Comparison of ENCODE assay signal across 8 cellular contexts in the genomic region with DNA sequence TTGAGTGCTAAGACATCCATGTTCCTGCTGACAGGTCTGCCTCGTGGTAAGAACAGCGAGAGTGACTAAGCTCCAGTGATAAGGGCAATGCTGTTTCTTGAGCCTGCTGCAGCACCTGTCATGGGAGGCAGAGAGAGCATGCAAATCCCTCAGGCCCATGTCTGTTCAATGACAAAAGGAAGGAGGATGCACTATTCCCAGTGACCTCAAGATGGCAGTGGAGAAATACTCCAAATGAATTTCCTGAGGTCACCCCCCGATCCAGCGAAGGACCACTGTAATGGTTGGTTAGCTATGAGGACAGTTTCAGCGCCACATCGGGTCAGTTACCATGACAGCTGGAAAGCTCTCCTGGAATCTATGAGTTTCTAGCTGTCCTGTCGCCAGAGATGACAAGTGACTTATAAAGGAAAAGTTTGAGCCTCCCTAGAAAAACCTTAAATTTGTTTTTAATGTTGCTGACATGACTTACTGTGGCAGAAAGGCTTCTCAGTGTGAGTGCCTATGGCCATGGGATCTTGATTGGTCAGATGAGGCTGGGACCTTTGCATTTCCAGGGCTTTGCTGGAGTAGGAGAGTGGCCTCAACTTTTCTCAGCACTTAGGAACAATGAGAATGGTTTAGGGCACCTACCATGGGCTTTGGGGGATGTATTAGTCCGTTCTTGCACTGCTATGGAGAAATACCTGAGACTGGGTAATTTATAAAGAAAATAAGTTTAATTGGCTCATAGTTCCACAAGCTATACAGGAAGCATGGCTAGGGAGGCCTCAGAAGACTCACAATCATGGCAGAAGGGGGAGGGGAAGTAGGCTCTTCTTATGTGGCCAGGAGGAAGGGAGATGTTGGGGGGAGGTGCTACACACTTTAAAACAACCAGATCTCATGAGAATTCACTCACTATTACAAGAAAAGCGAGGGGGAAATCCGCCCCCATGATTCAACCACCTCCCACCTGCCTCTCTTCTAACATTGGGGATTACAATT.
DNase-seq lines count a peak whose midpoint lies in the region; ATAC-seq and TF ChIP-seq lines count a peak whose summit lies in the region.

No MANE protein-coding gene starts in this region.

- no peak for ATAC-seq in thoracic aorta (ENCODE audit: insufficient number of reproducible peaks, low FRiP score, low read depth)
- no peak for ATAC-seq in HG03460 (IDR thresholded peaks at IDR 0.05; ENCODE audit: unreplicated experiment)

- H3K9ac ChIP-seq in SK-N-MC (ENCODE audit: insufficient read length) (peak overlapping the region; percentile 56), liver (ENCODE audit: low read depth in 1 of 2, low read length in 2 of 2) (peak overlapping the region in 1 of 2 donors; percentile 28)

- no peaks in the 10 kb centered on the region for H3K36me3 Mint-ChIP-seq in chondrocyte (ENCODE audit: low read depth)

- peaks cover 0 to 3% (median 0%) of the 10 kb centered on the region in 4 donors for H3K4me1 ChIP-seq in liver (ENCODE audit: control insufficient read depth in 4 of 4, insufficient read depth in 4 of 4, low read length in 3 of 4)
- no peaks in the 10 kb centered on the region for H3K4me1 ChIP-seq in thoracic aorta (ENCODE audit: control insufficient read depth in 1 of 2, low read depth in 2 of 2)

- peaks cover 8% of the 10 kb centered on the region for H3K4me1 Mint-ChIP-seq in chondrocyte (ENCODE audit: low read depth)

- no peak overlapping the region for H3K27ac Mint-ChIP-seq in chondrocyte (ENCODE audit: unreplicated experiment)

- TF ChIP-seq RAD21 in liver (IDR thresholded peaks at IDR 0.05): peak; percentile 69 to 77

- H3K27ac ChIP-seq in SK-N-MC (peak overlapping the region; percentile 85), liver (ENCODE audit: low read depth in 1 of 2, low read length in 2 of 2) (no peak overlapping the region), thoracic aorta (no peak overlapping the region)

- DNase-seq in EH (ENCODE audit: low read depth) (peak; percentile 53), H7 (peak; percentile 45), NCI-H1048 (lab: John Stamatoyannopoulos, UW) (peak; percentile 14), SK-N-MC (ENCODE audit: low read depth, low spot score) (peak; percentile 76), chondrocyte (ENCODE audit: low spot score) (no peak), thoracic aorta (ENCODE audit: low spot score) (no peak)

- peak; percentile 84 for TF ChIP-seq CTCF in chondrocyte (IDR thresholded peaks at IDR 0.05)
- peak; percentile 66 for TF ChIP-seq CTCF in liver (IDR thresholded peaks at IDR 0.05; ENCODE audit: low read depth, low read length, missing input control)
- TF ChIP-seq CTCF in thoracic aorta (IDR thresholded peaks at IDR 0.05): peak; percentile 58

- no peaks in the 10 kb centered on the region for H3K27me3 ChIP-seq in H7 (ENCODE audit: control insufficient read depth, insufficient read depth, low read length)
- H3K27me3 ChIP-seq in liver (ENCODE audit: control insufficient read depth in 4 of 4, insufficient read depth in 4 of 4, low read length in 3 of 4): no peaks in the 10 kb centered on the region
- H3K27me3 ChIP-seq in thoracic aorta (replicated peaks; ENCODE audit: insufficient read depth): no peaks in the 10 kb centered on the region

- H3K27me3 Mint-ChIP-seq in chondrocyte (ENCODE audit: low read depth): peaks cover 21% of the 10 kb centered on the region

- H3K4me3 Mint-ChIP-seq in chondrocyte (ENCODE audit: unreplicated experiment): peak overlapping the region; percentile 49

- no peaks in the 10 kb centered on the region for H3K36me3 ChIP-seq in H7 (replicated peaks; ENCODE audit: control insufficient read depth, insufficient read depth, low read length)
- no peaks in the 10 kb centered on the region for H3K36me3 ChIP-seq in SK-N-MC (ENCODE audit: insufficient read depth, low read length)
- no peaks in the 10 kb centered on the region for H3K36me3 ChIP-seq in liver (ENCODE audit: control insufficient read depth in 4 of 4, insufficient read depth in 3 of 4, low read depth in 1 of 4, low read length in 3 of 4)
- H3K36me3 ChIP-seq in thoracic aorta: no peaks in the 10 kb centered on the region

- WGBS in liver: 33% methylated on average over 10 of the region's 10 CpGs

- H3K9me3 ChIP-seq in SK-N-MC (ENCODE audit: low read depth, low read length) (no peaks in the 10 kb centered on the region; the same call in 1 of the 2 replicates), liver (ENCODE audit: control insufficient read depth in 4 of 4, low read length in 3 of 4) (no peaks in the 10 kb centered on the region), thoracic aorta (no peaks in the 10 kb centered on the region)

- H3K9me3 Mint-ChIP-seq in chondrocyte (ENCODE audit: low read depth): no peaks in the 10 kb centered on the region

- H3K4me3 ChIP-seq in H7 (ENCODE audit: insufficient read depth, low read depth, low read length) (no peak overlapping the region), SK-N-MC (peak overlapping the region; percentile 44), liver (ENCODE audit: low read depth in 1 of 3, low read length in 3 of 3) (no peak overlapping the region), thoracic aorta (no peak overlapping the region)

TF ChIP-seq in liver, 16 proteins besides CTCF, POLR2A, EP300 and RAD21:
- no peak for TF ChIP-seq RXRA (IDR thresholded peaks at IDR 0.05)
- TF ChIP-seq JUND (IDR thresholded peaks at IDR 0.05): no peak
- no peak for TF ChIP-seq HNF4A (conservative IDR thresholded peaks at IDR 0.05)
- TF ChIP-seq FOXA1 (IDR thresholded peaks at IDR 0.05): no peak
- TF ChIP-seq FOXA2 (IDR thresholded peaks at IDR 0.05): no peak
- TF ChIP-seq ZBTB33 (IDR thresholded peaks at IDR 0.05): no peak
- no peak for TF ChIP-seq SP1 (IDR thresholded peaks at IDR 0.05)
- TF ChIP-seq YY1 (IDR thresholded peaks at IDR 0.05): no peak
- TF ChIP-seq, protein P1, sequence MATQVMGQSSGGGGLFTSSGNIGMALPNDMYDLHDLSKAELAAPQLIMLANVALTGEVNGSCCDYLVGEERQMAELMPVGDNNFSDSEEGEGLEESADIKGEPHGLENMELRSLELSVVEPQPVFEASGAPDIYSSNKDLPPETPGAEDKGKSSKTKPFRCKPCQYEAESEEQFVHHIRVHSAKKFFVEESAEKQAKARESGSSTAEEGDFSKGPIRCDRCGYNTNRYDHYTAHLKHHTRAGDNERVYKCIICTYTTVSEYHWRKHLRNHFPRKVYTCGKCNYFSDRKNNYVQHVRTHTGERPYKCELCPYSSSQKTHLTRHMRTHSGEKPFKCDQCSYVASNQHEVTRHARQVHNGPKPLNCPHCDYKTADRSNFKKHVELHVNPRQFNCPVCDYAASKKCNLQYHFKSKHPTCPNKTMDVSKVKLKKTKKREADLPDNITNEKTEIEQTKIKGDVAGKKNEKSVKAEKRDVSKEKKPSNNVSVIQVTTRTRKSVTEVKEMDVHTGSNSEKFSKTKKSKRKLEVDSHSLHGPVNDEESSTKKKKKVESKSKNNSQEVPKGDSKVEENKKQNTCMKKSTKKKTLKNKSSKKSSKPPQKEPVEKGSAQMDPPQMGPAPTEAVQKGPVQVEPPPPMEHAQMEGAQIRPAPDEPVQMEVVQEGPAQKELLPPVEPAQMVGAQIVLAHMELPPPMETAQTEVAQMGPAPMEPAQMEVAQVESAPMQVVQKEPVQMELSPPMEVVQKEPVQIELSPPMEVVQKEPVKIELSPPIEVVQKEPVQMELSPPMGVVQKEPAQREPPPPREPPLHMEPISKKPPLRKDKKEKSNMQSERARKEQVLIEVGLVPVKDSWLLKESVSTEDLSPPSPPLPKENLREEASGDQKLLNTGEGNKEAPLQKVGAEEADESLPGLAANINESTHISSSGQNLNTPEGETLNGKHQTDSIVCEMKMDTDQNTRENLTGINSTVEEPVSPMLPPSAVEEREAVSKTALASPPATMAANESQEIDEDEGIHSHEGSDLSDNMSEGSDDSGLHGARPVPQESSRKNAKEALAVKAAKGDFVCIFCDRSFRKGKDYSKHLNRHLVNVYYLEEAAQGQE (IDR thresholded peaks at IDR 0.05): no peak
- TF ChIP-seq EGR1 (IDR thresholded peaks at IDR 0.05; ENCODE audit: low read depth in 2 of 2): no peak
- no peak for TF ChIP-seq NR2F2 (IDR thresholded peaks at IDR 0.05)
- no peak for TF ChIP-seq MAX (IDR thresholded peaks at IDR 0.05)
- TF ChIP-seq, protein P2, sequence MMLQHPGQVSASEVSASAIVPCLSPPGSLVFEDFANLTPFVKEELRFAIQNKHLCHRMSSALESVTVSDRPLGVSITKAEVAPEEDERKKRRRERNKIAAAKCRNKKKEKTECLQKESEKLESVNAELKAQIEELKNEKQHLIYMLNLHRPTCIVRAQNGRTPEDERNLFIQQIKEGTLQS (IDR thresholded peaks at IDR 0.05): no peak
- TF ChIP-seq GABPA (IDR thresholded peaks at IDR 0.05 in 1 of 2, conservative IDR thresholded peaks at IDR 0.05 in 1 of 2): no peak
- no peak for TF ChIP-seq TAF1 (conservative IDR thresholded peaks at IDR 0.05)

Comparison
In these comparisons a context has a peak if more than half of its experiments do, and no peak if none do; other contexts are left out.
1. DNase-seq: peak in EH (single experiment), H7 (single experiment), NCI-H1048 (single experiment) and SK-N-MC (single experiment); none in chondrocyte (single experiment) and thoracic aorta (single experiment).
2. Peak in every context shown above with its lines, with median percentiles within 50 percentile points of each other: CTCF ChIP-seq.